1 cellular context compared by ENCODE assay signal in genomic region chr9:5786370-5787127, GRCh38.
TF ChIP-seq lines count a peak whose summit lies in the region.

No MANE protein-coding gene starts in this region.

TF ChIP-seq in IMR-90, 13 proteins besides CTCF, POLR2A, EP300 and RAD21 (continued from another document):
- TF ChIP-seq ELK1 (IDR thresholded peaks at IDR 0.05; ENCODE audit: borderline replicate concordance, low read depth, low read length): no peak
- no peak for TF ChIP-seq MAZ (IDR thresholded peaks at IDR 0.05; ENCODE audit: borderline replicate concordance, low read depth, low read length)
TF ChIP-seq in IMR-90: peak in this region for 0.
